In the genomic region with DNA sequence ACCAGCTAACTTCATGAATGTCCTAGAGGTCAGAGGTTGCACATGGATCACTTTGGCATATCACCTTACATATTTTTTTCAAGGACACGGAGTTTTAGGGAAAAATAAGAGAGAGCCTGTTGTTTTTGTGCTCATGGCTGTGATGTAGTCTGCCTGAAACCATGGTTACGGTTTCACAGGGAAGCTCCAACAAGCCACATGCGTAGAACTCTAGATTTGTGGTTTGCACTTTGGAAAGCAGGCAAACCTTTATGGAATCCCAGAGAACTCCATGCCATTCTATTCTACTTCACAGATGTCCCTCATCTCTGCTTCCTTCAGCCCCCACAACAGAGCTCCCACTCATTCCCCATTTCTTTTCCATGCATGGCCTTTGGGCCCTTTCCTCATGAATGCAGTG, we compare ENCODE assay signal across 1 cellular context.
TF ChIP-seq lines count a peak whose summit lies in the region.

No MANE protein-coding gene starts in this region.

TF ChIP-seq in endothelial cell of umbilical vein, 7 proteins besides CTCF, POLR2A, EP300 and RAD21:
- TF ChIP-seq MYC (IDR thresholded peaks at IDR 0.05; ENCODE audit: low read depth, low read length) (no peak), POLR2AphosphoS5 (IDR thresholded peaks at IDR 0.05; ENCODE audit: insufficient read depth, low read depth, low read length) (no peak), GATA2 (IDR thresholded peaks at IDR 0.05; ENCODE audit: insufficient read depth, insufficient read length, low read depth, low read length) (no peak), FOS (IDR thresholded peaks at IDR 0.05; ENCODE audit: borderline replicate concordance, insufficient read depth, low read length) (no peak), JUN (IDR thresholded peaks at IDR 0.05; ENCODE audit: borderline replicate concordance, insufficient read depth, insufficient read length, low read depth) (no peak)
TF ChIP-seq in endothelial cell of umbilical vein: peak in this region for 0.
